Comparison of ENCODE assay signal across 1 cellular context in the genomic region with DNA sequence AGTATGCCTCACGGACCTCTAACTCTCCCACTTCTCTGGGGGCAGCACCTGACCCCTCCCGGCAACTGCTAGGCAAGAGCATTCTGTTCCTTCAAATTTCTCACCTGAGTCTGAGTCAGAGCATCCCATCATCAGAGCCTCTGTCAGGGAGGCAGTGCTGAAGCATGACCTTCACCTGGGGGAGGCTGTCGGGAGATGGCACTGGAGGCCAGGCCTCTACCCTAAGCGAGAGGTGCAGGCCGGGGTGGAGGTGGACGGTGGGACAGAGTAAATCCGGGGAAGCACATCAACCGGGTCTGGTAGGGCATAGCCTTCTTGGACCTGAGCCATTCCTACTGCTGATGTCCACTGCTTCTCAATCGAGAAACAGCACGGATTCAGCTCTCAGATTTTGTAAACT.
TF ChIP-seq lines count a peak whose summit lies in the region.

No MANE protein-coding gene starts in this region.

TF ChIP-seq in IMR-90, 13 proteins besides CTCF, POLR2A, EP300 and RAD21:
- TF ChIP-seq SMC3 (IDR thresholded peaks at IDR 0.05; ENCODE audit: low read depth, low read length) = no peak
- no peak for TF ChIP-seq RCOR1 (IDR thresholded peaks at IDR 0.05; ENCODE audit: insufficient replicate concordance, low read length)
- TF ChIP-seq, protein P1, sequence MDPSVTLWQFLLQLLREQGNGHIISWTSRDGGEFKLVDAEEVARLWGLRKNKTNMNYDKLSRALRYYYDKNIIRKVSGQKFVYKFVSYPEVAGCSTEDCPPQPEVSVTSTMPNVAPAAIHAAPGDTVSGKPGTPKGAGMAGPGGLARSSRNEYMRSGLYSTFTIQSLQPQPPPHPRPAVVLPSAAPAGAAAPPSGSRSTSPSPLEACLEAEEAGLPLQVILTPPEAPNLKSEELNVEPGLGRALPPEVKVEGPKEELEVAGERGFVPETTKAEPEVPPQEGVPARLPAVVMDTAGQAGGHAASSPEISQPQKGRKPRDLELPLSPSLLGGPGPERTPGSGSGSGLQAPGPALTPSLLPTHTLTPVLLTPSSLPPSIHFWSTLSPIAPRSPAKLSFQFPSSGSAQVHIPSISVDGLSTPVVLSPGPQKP (IDR thresholded peaks at IDR 0.05; ENCODE audit: borderline replicate concordance, low read depth, low read length) = no peak
- no peak for TF ChIP-seq CEBPB (IDR thresholded peaks at IDR 0.05; ENCODE audit: low read depth, low read length)
- no peak for TF ChIP-seq MXI1 (IDR thresholded peaks at IDR 0.05; ENCODE audit: borderline replicate concordance, low read depth, low read length)
- TF ChIP-seq MAZ (IDR thresholded peaks at IDR 0.05; ENCODE audit: borderline replicate concordance, low read depth, low read length) = no peak
- TF ChIP-seq, protein P2, sequence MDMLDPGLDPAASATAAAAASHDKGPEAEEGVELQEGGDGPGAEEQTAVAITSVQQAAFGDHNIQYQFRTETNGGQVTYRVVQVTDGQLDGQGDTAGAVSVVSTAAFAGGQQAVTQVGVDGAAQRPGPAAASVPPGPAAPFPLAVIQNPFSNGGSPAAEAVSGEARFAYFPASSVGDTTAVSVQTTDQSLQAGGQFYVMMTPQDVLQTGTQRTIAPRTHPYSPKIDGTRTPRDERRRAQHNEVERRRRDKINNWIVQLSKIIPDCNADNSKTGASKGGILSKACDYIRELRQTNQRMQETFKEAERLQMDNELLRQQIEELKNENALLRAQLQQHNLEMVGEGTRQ (IDR thresholded peaks at IDR 0.05; ENCODE audit: low read depth, low read length) = no peak
- TF ChIP-seq MAFK (IDR thresholded peaks at IDR 0.05; ENCODE audit: low read depth, low read length) = no peak
- TF ChIP-seq CHD1 (IDR thresholded peaks at IDR 0.05; ENCODE audit: low read depth, low read length) = no peak
- TF ChIP-seq RFX5 (IDR thresholded peaks at IDR 0.05; ENCODE audit: low read depth, low read length) = no peak
- TF ChIP-seq FOS (IDR thresholded peaks at IDR 0.05; ENCODE audit: low read depth, low read length) = no peak
- no peak for TF ChIP-seq BHLHE40 (IDR thresholded peaks at IDR 0.05; ENCODE audit: low read depth, low read length)
- TF ChIP-seq NFE2L2 (IDR thresholded peaks at IDR 0.05; ENCODE audit: low read depth, low read length) = no peak
